15 cellular contexts compared by ENCODE assay signal in the genomic region with DNA sequence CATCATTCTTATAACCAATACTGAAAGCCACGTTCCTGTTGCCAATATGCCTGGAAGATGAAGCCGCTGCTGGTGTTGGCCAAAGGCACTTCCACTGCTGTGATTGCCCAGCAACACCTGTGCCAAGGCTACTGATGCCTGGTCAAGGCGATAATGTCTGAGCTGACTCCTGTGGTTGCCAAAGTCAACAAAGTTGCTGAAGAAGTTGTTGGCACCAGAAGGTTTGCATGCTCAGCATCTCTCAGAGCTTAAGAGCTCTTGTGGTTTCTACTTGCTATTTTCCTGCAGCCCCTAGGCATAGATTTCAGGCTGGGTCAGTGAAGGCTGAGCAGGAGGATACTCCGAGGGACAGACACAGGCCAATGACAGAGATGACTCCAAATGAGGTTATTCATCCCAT.
DNase-seq lines count a peak whose midpoint lies in the region; ATAC-seq and TF ChIP-seq lines count a peak whose summit lies in the region.
"Had no signal": no experiment of that assay in that cellular context is flagged by ENCODE, and none has a peak within 500 bp of the region (broad histone marks: within the 10 kb centered on the region; RNA-seq: fewer than 3 reads in every experiment).

No MANE protein-coding gene starts in this region.

- H3K36me3 Mint-ChIP-seq in WTC11 = no peaks in the 10 kb centered on the region
- H3K36me3 Mint-ChIP-seq in activated T-helper 1 cell treated with anti-CD3 and anti-CD28 coated beads, Interleukin-12 subunit alpha, Interleukin-12 subunit beta, Interleukin-2, Interleukin-4 antibody, amounts not matched to agents 30 ng/mL and 10 ng/mL and 1 ng/mL, durations not matched to agents 14 hours and 24 hours and 36 hours (ENCODE audit: low read depth) = no peaks in the 10 kb centered on the region

- H3K27me3 Mint-ChIP-seq in WTC11 (ENCODE audit: low read depth) = no peaks in the 10 kb centered on the region; the same call in 1 of the 2 replicates
- peaks cover 9% of the 10 kb centered on the region for H3K27me3 Mint-ChIP-seq in activated T-helper 1 cell treated with anti-CD3 and anti-CD28 coated beads, Interleukin-12 subunit alpha, Interleukin-12 subunit beta, Interleukin-2, Interleukin-4 antibody, amounts not matched to agents 30 ng/mL and 10 ng/mL and 1 ng/mL, durations not matched to agents 14 hours and 24 hours and 36 hours (ENCODE audit: insufficient read depth)

- intact Hi-C loops in left lung (cut with DNase I) = no loop called here
- intact Hi-C loops in activated T-helper 1 cell treated with anti-CD3 and anti-CD28 coated beads, Interleukin-12 subunit alpha, Interleukin-12 subunit beta, Interleukin-2, Interleukin-4 antibody, amounts not matched to agents 30 ng/mL and 10 ng/mL and 1 ng/mL, durations not matched to agents 14 hours and 24 hours and 36 hours (cut with micrococcal nuclease) = no loop called here

- POLR2A ChIA-PET in WTC11 (lab: Charles Lee) = no interaction called here

- in situ Hi-C loops in HAP-1 (cut with MboI; ENCODE audit: low sequenced_read_pairs) = no loop called here

- CTCF ChIA-PET in WTC11 (lab: Charles Lee) = interaction anchor here (2.7 kb wide), 1 partner anchor 40 kb away, joined by 13 read pairs; no protein-coding TSS in a partner anchor

- peaks cover 52% of the 10 kb centered on the region for H3K4me1 Mint-ChIP-seq in WTC11
- H3K4me1 Mint-ChIP-seq in activated T-helper 1 cell treated with anti-CD3 and anti-CD28 coated beads, Interleukin-12 subunit alpha, Interleukin-12 subunit beta, Interleukin-2, Interleukin-4 antibody, amounts not matched to agents 30 ng/mL and 10 ng/mL and 1 ng/mL, durations not matched to agents 14 hours and 24 hours and 36 hours (ENCODE audit: low read depth) = no peaks in the 10 kb centered on the region

- H3K9me3 ChIP-seq in left lung = no peaks in the 10 kb centered on the region
- H3K9me3 ChIP-seq in HAP-1 = no peaks in the 10 kb centered on the region
- H3K9me3 ChIP-seq: adrenal gland, ovary had no signal

- no peaks in the 10 kb centered on the region for H3K27me3 ChIP-seq in left lung
- H3K27me3 ChIP-seq in HAP-1 (ENCODE audit: low read depth) = no peaks in the 10 kb centered on the region
- H3K27me3 ChIP-seq: adrenal gland, ovary had no signal

- H3K4me1 ChIP-seq in left lung = no peaks in the 10 kb centered on the region
- H3K4me1 ChIP-seq in HAP-1 = peaks cover 20% of the 10 kb centered on the region
- H3K4me1 ChIP-seq: adrenal gland had no signal

- H3K27ac Mint-ChIP-seq in WTC11 = peak overlapping the region; percentile 67
- no peak overlapping the region for H3K27ac Mint-ChIP-seq in activated T-helper 1 cell treated with anti-CD3 and anti-CD28 coated beads, Interleukin-12 subunit alpha, Interleukin-12 subunit beta, Interleukin-2, Interleukin-4 antibody, amounts not matched to agents 30 ng/mL and 10 ng/mL and 1 ng/mL, durations not matched to agents 14 hours and 24 hours and 36 hours
- H3K27ac Mint-ChIP-seq: activated CD8-positive, alpha-beta T cell treated with anti-CD3 and anti-CD28 coated beads for 36 hours; CD4-positive, alpha-beta T cell; HFFc6 had no signal

- TF ChIP-seq CTCF in WTC11 (IDR thresholded peaks at IDR 0.05) = no peak
- TF ChIP-seq CTCF in left lung (IDR thresholded peaks at IDR 0.05) = no peak

- H3K36me3 ChIP-seq in left lung (no peaks in the 10 kb centered on the region), HAP-1 (replicated peaks) (no peaks in the 10 kb centered on the region)
- H3K36me3 ChIP-seq: adrenal gland, ovary had no signal

- DNase-seq in A172 (ENCODE audit: low spot score) = peak; percentile 14
- DNase-seq in NCI-H1092 (lab: John Stamatoyannopoulos, UW) = peak; percentile 64
- DNase-seq in WTC11 (ENCODE audit: low spot score) = no peak
- DNase-seq in left lung = peak; percentile 67 to 70
- DNase-seq in GM03348 (ENCODE audit: low spot score) = no peak
- no peak for DNase-seq in dermis blood vessel endothelial cell
- DNase-seq in activated T-helper 1 cell treated with anti-CD3 and anti-CD28 coated beads, Interleukin-12 subunit alpha, Interleukin-12 subunit beta, Interleukin-2, Interleukin-4 antibody, amounts not matched to agents 30 ng/mL and 10 ng/mL and 1 ng/mL, durations not matched to agents 14 hours and 24 hours and 36 hours (ENCODE audit: low spot score) = no peak
- no peak for DNase-seq in HAP-1 (ENCODE audit: low spot score in 2 of 2)
- DNase-seq: activated CD8-positive, alpha-beta T cell treated with anti-CD3 and anti-CD28 coated beads for 36 hours; adrenal gland; CD4-positive, alpha-beta T cell; glutamatergic neuron; HFFc6; ovary had no signal

- peaks cover 8% of the 10 kb centered on the region for H3K9me3 Mint-ChIP-seq in WTC11
- H3K9me3 Mint-ChIP-seq in activated T-helper 1 cell treated with anti-CD3 and anti-CD28 coated beads, Interleukin-12 subunit alpha, Interleukin-12 subunit beta, Interleukin-2, Interleukin-4 antibody, amounts not matched to agents 30 ng/mL and 10 ng/mL and 1 ng/mL, durations not matched to agents 14 hours and 24 hours and 36 hours = no peaks in the 10 kb centered on the region
- H3K9me3 Mint-ChIP-seq: activated CD8-positive, alpha-beta T cell treated with anti-CD3 and anti-CD28 coated beads for 36 hours; CD4-positive, alpha-beta T cell; HFFc6 had no signal

- no peak overlapping the region for H3K4me3 Mint-ChIP-seq in WTC11
- no peak overlapping the region for H3K4me3 Mint-ChIP-seq in activated T-helper 1 cell treated with anti-CD3 and anti-CD28 coated beads, Interleukin-12 subunit alpha, Interleukin-12 subunit beta, Interleukin-2, Interleukin-4 antibody, amounts not matched to agents 30 ng/mL and 10 ng/mL and 1 ng/mL, durations not matched to agents 14 hours and 24 hours and 36 hours
- H3K4me3 Mint-ChIP-seq: activated CD8-positive, alpha-beta T cell treated with anti-CD3 and anti-CD28 coated beads for 36 hours; CD4-positive, alpha-beta T cell; HFFc6 had no signal

- H3K4me3 ChIP-seq in left lung = no peak overlapping the region
- no peak overlapping the region for H3K4me3 ChIP-seq in HAP-1
- H3K4me3 ChIP-seq: adrenal gland, ovary, SK-N-MC had no signal

- ATAC-seq in WTC11 = no peak
- peak; percentile 97 for ATAC-seq in left lung
- ATAC-seq: activated CD8-positive, alpha-beta T cell treated with anti-CD3 and anti-CD28 coated beads for 36 hours had no signal

- H3K27ac ChIP-seq in left lung = no peak overlapping the region
- H3K27ac ChIP-seq: adrenal gland, ovary, SK-N-MC had no signal

TF ChIP-seq in WTC11, 78 proteins besides CTCF, POLR2A, EP300 and RAD21:
- TF ChIP-seq ETV6 (CRISPR knock-in tag; IDR thresholded peaks at IDR 0.05) (no peak), ZNF121 (CRISPR knock-in tag; IDR thresholded peaks at IDR 0.05) (no peak), ZNF425 (CRISPR knock-in tag; conservative IDR thresholded peaks at IDR 0.05) (no peak), ZNF416 (CRISPR knock-in tag; IDR thresholded peaks at IDR 0.05) (no peak), JUN (CRISPR knock-in tag; IDR thresholded peaks at IDR 0.05) (no peak), MXD4 (CRISPR knock-in tag; IDR thresholded peaks at IDR 0.05; ENCODE audit: borderline replicate concordance) (no peak), SOX15 (CRISPR knock-in tag; IDR thresholded peaks at IDR 0.05) (no peak), TP53 (CRISPR knock-in tag; IDR thresholded peaks at IDR 0.05) (no peak)

Comparison
In these comparisons a context has a peak if more than half of its experiments do, and no peak if none do; other contexts are left out.
1. DNase-seq: peak in A172 (single experiment), NCI-H1092 (single experiment) and left lung (2 of 2); none in WTC11 (single experiment), GM03348 (single experiment), dermis blood vessel endothelial cell (single experiment), activated T-helper 1 cell treated with anti-CD3 and anti-CD28 coated beads, Interleukin-12 subunit alpha, Interleukin-12 subunit beta, Interleukin-2, Interleukin-4 antibody, amounts not matched to agents 30 ng/mL and 10 ng/mL and 1 ng/mL, durations not matched to agents 14 hours and 24 hours and 36 hours (single experiment) and HAP-1 (0 of 2).